27 cellular contexts compared by ENCODE assay signal in the genomic region with DNA sequence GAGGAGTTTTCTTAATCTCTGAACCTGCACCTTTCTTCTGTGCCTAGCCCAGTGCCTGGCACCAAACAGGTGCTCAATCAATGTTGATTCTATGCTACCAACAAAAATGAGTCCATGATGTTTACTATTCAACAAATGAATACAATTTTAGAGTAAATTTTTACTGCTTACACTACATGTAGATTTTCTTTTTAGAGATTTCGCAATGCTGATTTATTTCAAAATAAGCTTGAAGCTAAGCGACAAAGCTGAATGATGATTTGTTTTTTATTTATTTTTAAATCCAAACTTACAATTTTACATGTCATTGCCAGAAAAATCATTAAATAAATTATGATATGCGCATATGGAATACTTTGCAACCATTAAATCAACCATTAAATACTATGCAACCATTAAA. TPM values are rescaled to one million over a fixed set of nuclear protein-coding genes. Genes with fewer than 3 reads are reported as not detected.
DNase-seq lines count a peak whose midpoint lies in the region; ATAC-seq, FAIRE-seq and TF ChIP-seq lines count a peak whose summit lies in the region.
"Had no signal": no experiment of that assay in that cellular context is flagged by ENCODE, and none has a peak within 500 bp of the region (broad histone marks: within the 10 kb centered on the region; RNA-seq: fewer than 3 reads in every experiment).

No MANE protein-coding gene starts in this region.

- no peak overlapping the region for H2BK20ac ChIP-seq in H1 (ENCODE audit: low read length)

- H3K4me2 ChIP-seq in A549: no peak overlapping the region
- no peak overlapping the region for H3K4me2 ChIP-seq in H1 (ENCODE audit: insufficient read depth in 1 of 2, low read depth in 2 of 2, low read length in 2 of 2)
- H3K4me2 ChIP-seq: BLaER1 had no signal

- H3K27me3 ChIP-seq in adipocyte (replicated peaks; ENCODE audit: control insufficient read depth, insufficient read depth, low read length) (peaks cover 4% of the 10 kb centered on the region), H1 (replicated peaks in 1 of 4; ENCODE audit: control insufficient read depth in 3 of 4, extremely low read depth in 1 of 4, insufficient read depth in 3 of 4, low read length in 3 of 4) (no peaks in the 10 kb centered on the region)
- H3K27me3 ChIP-seq: BE2C, BLaER1 had no signal

- H4K20me1 ChIP-seq in H1 (replicated peaks in 1 of 2; ENCODE audit: control insufficient read depth in 1 of 2, insufficient read depth in 2 of 2, low read length in 2 of 2): no peaks in the 10 kb centered on the region
- H4K20me1 ChIP-seq: BLaER1 had no signal

- TF ChIP-seq CTCF in A549 (IDR thresholded peaks at IDR 0.05): no peak
- TF ChIP-seq CTCF in H1 (IDR thresholded peaks at IDR 0.05; ENCODE audit: control extremely low read depth in 1 of 3, insufficient read depth in 1 of 3, low read depth in 1 of 3, low read length in 3 of 3): no peak

- H3K4me1 ChIP-seq in A549 (peaks cover 35% of the 10 kb centered on the region), adipocyte (ENCODE audit: control insufficient read depth, insufficient read depth, low read length) (peaks cover 21% of the 10 kb centered on the region), H1 (replicated peaks in 1 of 4; ENCODE audit: control insufficient read depth in 3 of 4, insufficient read depth in 4 of 4, low read length in 3 of 4) (no peaks in the 10 kb centered on the region)
- H3K4me1 ChIP-seq: BE2C, BLaER1 had no signal

- 81% methylated on average over 3 of the region's 3 CpGs for WGBS in A549 (ENCODE audit: missing lambda C conversion rate)
- WGBS in H1 (ENCODE audit: extremely low coverage in 1 of 2, insufficient coverage in 1 of 2, insufficient read length in 1 of 2, insufficient replicate concordance in 2 of 2, low coverage in 1 of 2, low lambda C conversion rate in 2 of 2, missing lambda C conversion rate in 1 of 2), 2 experiments: 85% methylated on average over 3 of the region's 3 CpGs; no CpG with 5 or more reads in 1 of the 2 experiments

- no peak overlapping the region for H2BK12ac ChIP-seq in H1 (ENCODE audit: low read depth, low read length)

- ATAC-seq in A549 (no peak), HG02642 (IDR thresholded peaks at IDR 0.05; ENCODE audit: poor library complexity, unreplicated experiment) (no peak), HG03139 (IDR thresholded peaks at IDR 0.05; ENCODE audit: unreplicated experiment) (no peak), GM21717 (IDR thresholded peaks at IDR 0.05; ENCODE audit: unreplicated experiment) (no peak)
- ATAC-seq: GM12878 had no signal

- no peak overlapping the region for H2AFZ ChIP-seq in H1 (ENCODE audit: low read length)

- DNase-seq in A549 (ENCODE audit: low read depth in 1 of 2, low spot score in 1 of 2): no peak
- peak; percentile 15 for DNase-seq in adipocyte (ENCODE audit: low read depth)
- DNase-seq in H1 (ENCODE audit: low read depth in 1 of 2, low spot score in 2 of 2): no peak
- no peak for DNase-seq in NCI-H748 treated with DMSO at 0.1 percent for 48 hours (lab: John Stamatoyannopoulos, UW)
- DNase-seq: ACHN; BE2C; C1 segment of cervical spinal cord; CD4-positive, alpha-beta memory T cell; CD4-positive, CD25-positive, alpha-beta regulatory T cell; CD8-positive, alpha-beta memory T cell; COR-L47; DMS 273 treated with DMSO at 0.1 percent for 48 hours; DMS153; DMS53; DMS79; DND-41; EL; GDM1 had no signal

- H3K14ac ChIP-seq in H1 (ENCODE audit: insufficient read length): no peak overlapping the region

- H3K79me2 ChIP-seq in H1 (ENCODE audit: control insufficient read depth in 1 of 2, insufficient read depth in 2 of 2, low read length in 2 of 2): no peaks in the 10 kb centered on the region

- H3K4me3 ChIP-seq in A549: no peak overlapping the region
- H3K4me3 ChIP-seq in adipocyte (ENCODE audit: low read length): no peak overlapping the region
- H3K4me3 ChIP-seq in H1 (ENCODE audit: extremely low read depth in 1 of 4, insufficient read depth in 2 of 4, low read depth in 3 of 4, low read length in 4 of 4): no peak overlapping the region
- H3K4me3 ChIP-seq: BLaER1, GM12878 had no signal

- H3K9me3 ChIP-seq in A549 (no peaks in the 10 kb centered on the region), adipocyte (ENCODE audit: control insufficient read depth, low read length) (no peaks in the 10 kb centered on the region), H1 (ENCODE audit: insufficient read depth in 2 of 2, low read depth in 1 of 2, low read length in 1 of 2) (no peaks in the 10 kb centered on the region)
- H3K9me3 ChIP-seq: BE2C had no signal

- no peak overlapping the region for H3K23ac ChIP-seq in H1 (ENCODE audit: insufficient read length)

- no peak overlapping the region for H3K4ac ChIP-seq in H1 (replicated peaks; ENCODE audit: insufficient read length, low read depth, low read length)

- no peak for FAIRE-seq in A549 (lab: Jason Lieb, UNC)
- FAIRE-seq in H1 (lab: Jason Lieb, UNC): no peak
- FAIRE-seq: GM12878, GM12892, GM18507 had no signal

- H3K23me2 ChIP-seq in H1 (ENCODE audit: low read depth, low read length): no peaks in the 10 kb centered on the region

- H3K79me1 ChIP-seq in H1 (ENCODE audit: low read depth, low read length): no peaks in the 10 kb centered on the region

- no peak overlapping the region for H2BK5ac ChIP-seq in H1 (ENCODE audit: low read depth, low read length)

- H3K56ac ChIP-seq in H1 (replicated peaks; ENCODE audit: insufficient read length, low read depth, low read length): no peak overlapping the region

- H2AK5ac ChIP-seq in H1 (ENCODE audit: low read depth, low read length): no peak overlapping the region

- POLR2A ChIA-PET in A549 (lab: Yijun Ruan, JAX) (no interaction called here), H1 (lab: Charles Lee; ENCODE audit: partially characterized antibody) (no interaction called here)

- CTCF ChIA-PET in A549 (lab: Yijun Ruan, JAX) (no interaction called here), H1 (lab: Charles Lee; ENCODE audit: partially characterized antibody) (no interaction called here)

- H3K27ac ChIP-seq in A549 (no peak overlapping the region), H1 (ENCODE audit: low read depth, low read length) (no peak overlapping the region)
- H3K27ac ChIP-seq: BLaER1 had no signal

- H2BK15ac ChIP-seq in H1 (ENCODE audit: low read length): no peak overlapping the region

- TF ChIP-seq POLR2A in A549 (IDR thresholded peaks at IDR 0.05; ENCODE audit: low read length) (no peak), H1 (IDR thresholded peaks at IDR 0.05; ENCODE audit: control extremely low read depth in 1 of 2, low read depth in 2 of 2, low read length in 2 of 2) (no peak)

- H3K9ac ChIP-seq in adipocyte (ENCODE audit: low read length) (no peak overlapping the region), H1 (replicated peaks in 1 of 4; ENCODE audit: extremely low read depth in 1 of 4, low read depth in 3 of 4, low read length in 3 of 4) (no peak overlapping the region)
- H3K9ac ChIP-seq: BLaER1 had no signal

- H2BK120ac ChIP-seq in H1 (replicated peaks; ENCODE audit: low read depth, low read length): no peak overlapping the region

- H4K91ac ChIP-seq in H1 (replicated peaks; ENCODE audit: insufficient read length, low read length): no peak overlapping the region

- no peak overlapping the region for H3K18ac ChIP-seq in H1 (ENCODE audit: extremely low read depth, low read length)

- no peaks in the 10 kb centered on the region for H3K36me3 ChIP-seq in adipocyte (ENCODE audit: control insufficient read depth, insufficient read depth, low read length, severe bottlenecking)
- H3K36me3 ChIP-seq in H1 (ENCODE audit: control insufficient read depth in 2 of 4, insufficient read depth in 4 of 4, low read length in 3 of 4): no peaks in the 10 kb centered on the region
- H3K36me3 ChIP-seq: BE2C had no signal

- no peak overlapping the region for H4K8ac ChIP-seq in H1 (ENCODE audit: extremely low read depth, insufficient read depth, low read length)

- H4K5ac ChIP-seq in H1 (ENCODE audit: insufficient read length, low read depth, low read length): no peak overlapping the region

- TF ChIP-seq EP300 in A549 (IDR thresholded peaks at IDR 0.05) (no peak), H1 (IDR thresholded peaks at IDR 0.05; ENCODE audit: borderline replicate concordance in 1 of 2, low read depth in 2 of 2, low read length in 2 of 2) (no peak)

- TF ChIP-seq RAD21 in A549 (conservative IDR thresholded peaks at IDR 0.05 in 1 of 2, IDR thresholded peaks at IDR 0.05 in 1 of 2): no peak
- TF ChIP-seq RAD21 in H1 (IDR thresholded peaks at IDR 0.05 in 1 of 2, conservative IDR thresholded peaks at IDR 0.05 in 1 of 2; ENCODE audit: low read depth in 2 of 2, low read length in 2 of 2): no peak

TF ChIP-seq in A549, 52 proteins besides CTCF, POLR2A, EP300 and RAD21:
- TF ChIP-seq RFX5 (IDR thresholded peaks at IDR 0.05): no peak
- TF ChIP-seq CEBPB (IDR thresholded peaks at IDR 0.05): peak; percentile 46 to 54; a peak in 3 of 4 replicates

TF ChIP-seq in H1, 55 proteins besides CTCF, POLR2A, EP300 and RAD21:
- no peak for TF ChIP-seq TCF12 (IDR thresholded peaks at IDR 0.05; ENCODE audit: low read depth, low read length)
- peak; percentile 42; the same call in 1 of the 2 replicates for TF ChIP-seq CEBPB (IDR thresholded peaks at IDR 0.05; ENCODE audit: low read depth, low read length)
- no peak for TF ChIP-seq SRF (IDR thresholded peaks at IDR 0.05; ENCODE audit: low read depth, low read length)

RNA-seq across cellular contexts. Expression of gene AR, which starts 55.7 kb away (rescaled TPM):
- polyA plus RNA-seq in A549 (2011; rRNA removed) (8.7 and 11.4 TPM in 2 replicates), A549 (2017; fragmentation: RNase III; extraction: RNeasy Plus Mini Kit Qiagen cat#74134 plus additional on column Dnase treatment) (2.2 TPM in 3 replicates), H1 (2011; rRNA removed) (7.1 and 7.2 TPM in 2 replicates)
- polyA plus RNA-seq in A549 (2012; cell fraction: cytosol; rRNA removed): 2.8 and 3.8 TPM in 2 replicates
- 7.1 and 9.5 TPM in 2 replicates for polyA plus RNA-seq in A549 (2012; cell fraction: nucleus; rRNA removed)
- polyA minus RNA-seq in A549 (2011; rRNA and poly(A)+ RNA removed): 29.6 and 33.6 TPM in 2 replicates
- 10.6 and 10.7 TPM in 2 replicates for total RNA-seq in H1 (2021; fragmentation: NEBNext Ultra II Directional; extraction: Animal tissue kit (Norgen Biotek cat#: 25700))
- 3.6 TPM for polyA plus RNA-seq in H1 (2011; cell fraction: cytosol; rRNA removed)
- 25.4 TPM for polyA plus RNA-seq in H1 (2011; cell fraction: nucleus; rRNA removed)
- 4.4 to 5.9 TPM (median 5.4 TPM) in 4 replicates for polyA plus RNA-seq in H1 (2012, experiment 1 of 2)
- polyA plus RNA-seq in H1 (2012, experiment 2 of 2): 0.98 TPM
- polyA plus RNA-seq in H1 (2013, experiment 1 of 2): 6.6 TPM
- polyA plus RNA-seq in H1 (2013, experiment 2 of 2): 5.9 TPM
- polyA minus RNA-seq in H1 (2011; rRNA and poly(A)+ RNA removed): 32.3 and 38.9 TPM in 2 replicates
- 9.0 TPM for polyA minus RNA-seq in H1 (2011; cell fraction: cytosol; rRNA and poly(A)+ RNA removed)
- polyA minus RNA-seq in H1 (2011; cell fraction: nucleus; rRNA and poly(A)+ RNA removed): 38.2 TPM
- total RNA-seq: CD8-positive, alpha-beta memory T cell; G401; GM12878 had no signal
- polyA plus RNA-seq: CD14-positive monocyte; CD8-positive, alpha-beta memory T cell had no signal

Comparison
In these comparisons a context has a peak if more than half of its experiments do, and no peak if none do; other contexts are left out.
1. Of the 18 proteins assayed by ChIP-seq in both H1 and A549: peak only in H1: none; only in A549: none; in both: CEBPB; in neither: 17.